1 cellular context compared by ENCODE assay signal in genomic region chr20:36924167-36925045, GRCh38.
TF ChIP-seq lines count a peak whose summit lies in the region.

No MANE protein-coding gene starts in this region.

TF ChIP-seq in K562, 482 proteins besides CTCF, POLR2A, EP300 and RAD21 (continued from another document and continues in another):
- TF ChIP-seq REST (CRISPR knock-in tag; IDR thresholded peaks at IDR 0.05; ENCODE audit: low read depth) = no peak
- peak; percentile 52 for TF ChIP-seq NCOR1 (IDR thresholded peaks at IDR 0.05)
- TF ChIP-seq ETS1 (conservative IDR thresholded peaks at IDR 0.05; ENCODE audit: control insufficient read depth, low read depth, low read length) = no peak
- peak; percentile 94 for TF ChIP-seq THRAP3 (IDR thresholded peaks at IDR 0.05; ENCODE audit: borderline replicate concordance)
- TF ChIP-seq RBM15 (IDR thresholded peaks at IDR 0.05; ENCODE audit: insufficient read depth, low read length) = no peak
- no peak for TF ChIP-seq STAT6 (CRISPR knock-in tag; IDR thresholded peaks at IDR 0.05)
- no peak for TF ChIP-seq ETS2 (tag; IDR thresholded peaks at IDR 0.05; ENCODE audit: borderline replicate concordance, poor library complexity, severe bottlenecking)
- TF ChIP-seq ZNF584 (CRISPR knock-in tag; IDR thresholded peaks at IDR 0.05; ENCODE audit: low read depth) = no peak
- no peak for TF ChIP-seq ZNF12 (CRISPR knock-in tag; IDR thresholded peaks at IDR 0.05)
- TF ChIP-seq KAT8 (IDR thresholded peaks at IDR 0.05; ENCODE audit: low read depth) = no peak
- TF ChIP-seq TOE1 (IDR thresholded peaks at IDR 0.05; ENCODE audit: borderline replicate concordance) = peak; percentile 77
- TF ChIP-seq TOE1 (CRISPR knock-in tag; IDR thresholded peaks at IDR 0.05; ENCODE audit: borderline replicate concordance, low read depth) = no peak
- no peak for TF ChIP-seq FOXJ3 (CRISPR knock-in tag; IDR thresholded peaks at IDR 0.05)
- TF ChIP-seq KAT7 (CRISPR knock-in tag; IDR thresholded peaks at IDR 0.05; ENCODE audit: borderline replicate concordance) = no peak
- peak; percentile 64; the same call in 1 of the 2 replicates for TF ChIP-seq MYBL2 (IDR thresholded peaks at IDR 0.05; ENCODE audit: low read depth)
- TF ChIP-seq MYBL2 (CRISPR knock-in tag; IDR thresholded peaks at IDR 0.05; ENCODE audit: borderline replicate concordance) = no peak
- TF ChIP-seq CREBBP (IDR thresholded peaks at IDR 0.05; ENCODE audit: low read depth, low read length) = no peak
- no peak for TF ChIP-seq PRMT5 (CRISPR knock-in tag; IDR thresholded peaks at IDR 0.05)
- peak; percentile 70 for TF ChIP-seq ZNF384 (IDR thresholded peaks at IDR 0.05; ENCODE audit: low read depth, low read length)
- TF ChIP-seq TRIM25 (IDR thresholded peaks at IDR 0.05; ENCODE audit: borderline replicate concordance) = peak; percentile 81; the same call in 1 of the 2 replicates
- TF ChIP-seq ZFP91 (CRISPR knock-in tag; IDR thresholded peaks at IDR 0.05) = no peak
- no peak for TF ChIP-seq MCM3 (IDR thresholded peaks at IDR 0.05)
- no peak for TF ChIP-seq L3MBTL2 (IDR thresholded peaks at IDR 0.05)
- no peak for TF ChIP-seq IFI16 (CRISPR knock-in tag; IDR thresholded peaks at IDR 0.05)
- peak; percentile 65 for TF ChIP-seq RBM25 (IDR thresholded peaks at IDR 0.05; ENCODE audit: low read depth, low read length, severe bottlenecking)
- TF ChIP-seq ARID3A (IDR thresholded peaks at IDR 0.05; ENCODE audit: borderline replicate concordance, low read depth, low read length) = peak; percentile 54; the same call in 1 of the 2 replicates
- no peak for TF ChIP-seq ZNF589 (CRISPR knock-in tag; IDR thresholded peaks at IDR 0.05; ENCODE audit: low read depth)
- no peak for TF ChIP-seq CBX5 (IDR thresholded peaks at IDR 0.05; ENCODE audit: borderline replicate concordance, low read depth)
- no peak for TF ChIP-seq ZNF354B (CRISPR knock-in tag; IDR thresholded peaks at IDR 0.05)
- TF ChIP-seq ZBTB43 (CRISPR knock-in tag; IDR thresholded peaks at IDR 0.05) = no peak
- TF ChIP-seq NUFIP1 (IDR thresholded peaks at IDR 0.05; ENCODE audit: partially characterized antibody) = no peak
- TF ChIP-seq SIRT6 (IDR thresholded peaks at IDR 0.05; ENCODE audit: low read depth, low read length) = no peak
- no peak for TF ChIP-seq ZNF253 (CRISPR knock-in tag; conservative IDR thresholded peaks at IDR 0.05)
- no peak for TF ChIP-seq RBFOX2 (IDR thresholded peaks at IDR 0.05; ENCODE audit: low read depth, low read length)
- no peak for TF ChIP-seq ZNF24 (IDR thresholded peaks at IDR 0.05)
- TF ChIP-seq NR4A1 (CRISPR knock-in tag; IDR thresholded peaks at IDR 0.05) = no peak
- TF ChIP-seq NR4A1 (tag; IDR thresholded peaks at IDR 0.05) = no peak
- TF ChIP-seq SAFB2 (IDR thresholded peaks at IDR 0.05; ENCODE audit: borderline replicate concordance, low read depth, low read length, severe bottlenecking) = no peak
- TF ChIP-seq ZNF644 (tag; IDR thresholded peaks at IDR 0.05; ENCODE audit: low read depth) = no peak
- TF ChIP-seq SMC3 (conservative IDR thresholded peaks at IDR 0.05; ENCODE audit: insufficient read depth, low read depth, low read length) = no peak
- peak; percentile 34; the same call in 1 of the 2 replicates for TF ChIP-seq STAT5A (IDR thresholded peaks at IDR 0.05; ENCODE audit: borderline replicate concordance, low read length)
- no peak for TF ChIP-seq TCFL5 (CRISPR knock-in tag; conservative IDR thresholded peaks at IDR 0.05)
- no peak for TF ChIP-seq ILF3 (IDR thresholded peaks at IDR 0.05; ENCODE audit: borderline replicate concordance)
- TF ChIP-seq LCOR (CRISPR knock-in tag; IDR thresholded peaks at IDR 0.05) = no peak
- TF ChIP-seq NRF1 (conservative IDR thresholded peaks at IDR 0.05 in 1 of 2, IDR thresholded peaks at IDR 0.05 in 1 of 2) = no peak
- TF ChIP-seq SREBF2 (CRISPR knock-in tag; IDR thresholded peaks at IDR 0.05) = no peak
- TF ChIP-seq ZNF512 (tag; IDR thresholded peaks at IDR 0.05) = peak; percentile 99
- no peak for TF ChIP-seq ZHX1 (conservative IDR thresholded peaks at IDR 0.05; ENCODE audit: low read length)
- no peak for TF ChIP-seq SMARCB1 (IDR thresholded peaks at IDR 0.05; ENCODE audit: insufficient read length, low read depth)
